Comparison of ENCODE assay signal across 1 cellular context in the genomic region with DNA sequence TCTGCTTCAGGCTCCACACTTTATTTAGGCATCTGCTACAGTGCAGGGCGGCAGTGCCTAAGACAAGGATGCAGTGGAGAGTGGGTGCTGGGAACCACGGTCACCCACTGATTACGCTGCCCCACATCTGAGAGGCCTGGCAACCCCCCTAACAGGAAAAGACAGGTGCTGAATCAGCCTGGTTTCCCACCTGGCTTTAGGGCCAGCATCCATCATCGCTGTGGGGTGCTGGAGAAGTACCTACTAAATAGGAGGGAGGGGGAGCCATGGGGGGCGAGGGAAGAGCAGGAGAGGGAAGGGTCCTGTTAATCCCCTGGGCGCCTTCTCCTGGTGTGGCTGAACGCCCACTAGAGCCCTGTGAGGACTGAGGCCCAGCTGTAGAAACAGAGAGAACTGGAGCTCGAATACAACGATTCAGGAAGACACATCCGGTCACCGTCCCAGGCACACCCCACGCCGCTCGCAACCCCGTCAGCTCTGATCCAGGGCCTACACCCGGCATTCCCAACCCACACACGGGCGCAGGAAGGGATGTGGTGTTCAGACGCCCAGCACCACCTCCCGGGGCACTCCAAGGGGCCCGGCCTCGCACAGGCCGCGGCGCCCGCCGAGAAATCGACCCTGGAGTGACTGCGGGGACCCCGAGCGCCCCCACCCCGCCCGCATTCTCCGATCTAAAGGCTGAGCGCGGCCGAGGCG.
TF ChIP-seq lines count a peak whose summit lies in the region.

No MANE protein-coding gene starts in this region.

TF ChIP-seq in HEK293, 187 proteins besides CTCF, POLR2A, EP300 and RAD21 (continued from another document and continues in another):
- TF ChIP-seq, protein P1, sequence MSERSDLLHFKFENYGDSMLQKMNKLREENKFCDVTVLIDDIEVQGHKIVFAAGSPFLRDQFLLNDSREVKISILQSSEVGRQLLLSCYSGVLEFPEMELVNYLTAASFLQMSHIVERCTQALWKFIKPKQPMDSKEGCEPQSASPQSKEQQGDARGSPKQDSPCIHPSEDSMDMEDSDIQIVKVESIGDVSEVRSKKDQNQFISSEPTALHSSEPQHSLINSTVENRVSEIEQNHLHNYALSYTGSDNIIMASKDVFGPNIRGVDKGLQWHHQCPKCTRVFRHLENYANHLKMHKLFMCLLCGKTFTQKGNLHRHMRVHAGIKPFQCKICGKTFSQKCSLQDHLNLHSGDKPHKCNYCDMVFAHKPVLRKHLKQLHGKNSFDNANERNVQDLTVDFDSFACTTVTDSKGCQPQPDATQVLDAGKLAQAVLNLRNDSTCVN (tag by site-specific recombination; optimal IDR thresholded peaks at IDR 0.05): peak; percentile 36
- TF ChIP-seq ZNF292 (tag by site-specific recombination; IDR thresholded peaks at IDR 0.05; ENCODE audit: borderline replicate concordance, low read depth) (no peak), ZNF701 (tag by site-specific recombination; IDR thresholded peaks at IDR 0.05) (no peak), ZNF335 (tag by site-specific recombination; conservative IDR thresholded peaks at IDR 0.05) (peak; percentile 59), YY2 (tag by site-specific recombination; IDR thresholded peaks at IDR 0.05) (no peak), ZNF114 (tag by site-specific recombination; IDR thresholded peaks at IDR 0.05) (no peak), ZBTB1 (tag by site-specific recombination; IDR thresholded peaks at IDR 0.05) (no peak), ZNF501 (tag by site-specific recombination; IDR thresholded peaks at IDR 0.05) (no peak), ZFP41 (tag by site-specific recombination; IDR thresholded peaks at IDR 0.05; ENCODE audit: borderline replicate concordance) (no peak), ZFP69B (tag by site-specific recombination; IDR thresholded peaks at IDR 0.05) (no peak), GLIS2 (tag by site-specific recombination; IDR thresholded peaks at IDR 0.05) (peak; percentile 64), OVOL3 (tag by site-specific recombination; IDR thresholded peaks at IDR 0.05) (no peak), ZNF37A (tag by site-specific recombination; IDR thresholded peaks at IDR 0.05) (no peak), BCL11B (tag by site-specific recombination; IDR thresholded peaks at IDR 0.05; ENCODE audit: low read depth) (no peak), ZSCAN16 (tag by site-specific recombination; IDR thresholded peaks at IDR 0.05) (no peak), ZNF239 (tag by site-specific recombination; IDR thresholded peaks at IDR 0.05) (no peak), TRIM28 (IDR thresholded peaks at IDR 0.05; ENCODE audit: borderline replicate concordance, low read length) (no peak), ZNF404 (tag by site-specific recombination; IDR thresholded peaks at IDR 0.05) (no peak), ZNF76 (tag by site-specific recombination; IDR thresholded peaks at IDR 0.05; ENCODE audit: borderline replicate concordance, low read depth) (peak; percentile 42; the same call in 1 of the 2 replicates), ZNF2 (tag by site-specific recombination; IDR thresholded peaks at IDR 0.05) (no peak), ZNF513 (tag by site-specific recombination; IDR thresholded peaks at IDR 0.05) (no peak), ZNF530 (tag by site-specific recombination; IDR thresholded peaks at IDR 0.05; ENCODE audit: low read depth) (no peak), ZNF354C (tag by site-specific recombination; IDR thresholded peaks at IDR 0.05; ENCODE audit: borderline replicate concordance, low read depth) (no peak), ZNF10 (tag by site-specific recombination; IDR thresholded peaks at IDR 0.05) (no peak), ZNF266 (tag by site-specific recombination; IDR thresholded peaks at IDR 0.05; ENCODE audit: low read depth) (no peak), ZNF560 (tag by site-specific recombination; IDR thresholded peaks at IDR 0.05; ENCODE audit: borderline replicate concordance) (no peak), KLF9 (tag by site-specific recombination; IDR thresholded peaks at IDR 0.05; ENCODE audit: low read depth) (0 out of 2 replicates have a peak, but pooled peaks have one; percentile 22), TSHZ1 (tag by site-specific recombination; IDR thresholded peaks at IDR 0.05; ENCODE audit: borderline replicate concordance) (no peak), ZBTB20 (tag by site-specific recombination; IDR thresholded peaks at IDR 0.05) (no peak; the same call in 1 of the 2 replicates), ZNF621 (tag by site-specific recombination; IDR thresholded peaks at IDR 0.05) (no peak), ZBTB17 (tag by site-specific recombination; IDR thresholded peaks at IDR 0.05) (peak; percentile 48; the same call in 1 of the 2 replicates), KLF10 (tag by site-specific recombination; IDR thresholded peaks at IDR 0.05) (no peak), PBX3 (CRISPR knock-in tag; IDR thresholded peaks at IDR 0.05) (no peak), ZNF768 (tag by site-specific recombination; IDR thresholded peaks at IDR 0.05) (no peak), ZNF629 (tag by site-specific recombination; IDR thresholded peaks at IDR 0.05) (no peak), ZNF311 (tag by site-specific recombination; IDR thresholded peaks at IDR 0.05; ENCODE audit: borderline replicate concordance) (no peak), SCRT1 (tag by site-specific recombination; IDR thresholded peaks at IDR 0.05; ENCODE audit: borderline replicate concordance) (no peak), ZNF561 (tag by site-specific recombination; IDR thresholded peaks at IDR 0.05; ENCODE audit: borderline replicate concordance) (no peak), ZNF600 (tag by site-specific recombination; IDR thresholded peaks at IDR 0.05) (no peak), ZBTB7A (tag by site-specific recombination; IDR thresholded peaks at IDR 0.05; ENCODE audit: low read depth) (no peak), ZNF510 (tag by site-specific recombination; IDR thresholded peaks at IDR 0.05; ENCODE audit: insufficient replicate concordance) (no peak), ZNF274 (IDR thresholded peaks at IDR 0.05; ENCODE audit: low read length) (no peak), ZNF274 (tag by site-specific recombination; IDR thresholded peaks at IDR 0.05; ENCODE audit: borderline replicate concordance) (no peak), ZNF785 (tag by site-specific recombination; IDR thresholded peaks at IDR 0.05) (no peak)
- TF ChIP-seq, protein P2, sequence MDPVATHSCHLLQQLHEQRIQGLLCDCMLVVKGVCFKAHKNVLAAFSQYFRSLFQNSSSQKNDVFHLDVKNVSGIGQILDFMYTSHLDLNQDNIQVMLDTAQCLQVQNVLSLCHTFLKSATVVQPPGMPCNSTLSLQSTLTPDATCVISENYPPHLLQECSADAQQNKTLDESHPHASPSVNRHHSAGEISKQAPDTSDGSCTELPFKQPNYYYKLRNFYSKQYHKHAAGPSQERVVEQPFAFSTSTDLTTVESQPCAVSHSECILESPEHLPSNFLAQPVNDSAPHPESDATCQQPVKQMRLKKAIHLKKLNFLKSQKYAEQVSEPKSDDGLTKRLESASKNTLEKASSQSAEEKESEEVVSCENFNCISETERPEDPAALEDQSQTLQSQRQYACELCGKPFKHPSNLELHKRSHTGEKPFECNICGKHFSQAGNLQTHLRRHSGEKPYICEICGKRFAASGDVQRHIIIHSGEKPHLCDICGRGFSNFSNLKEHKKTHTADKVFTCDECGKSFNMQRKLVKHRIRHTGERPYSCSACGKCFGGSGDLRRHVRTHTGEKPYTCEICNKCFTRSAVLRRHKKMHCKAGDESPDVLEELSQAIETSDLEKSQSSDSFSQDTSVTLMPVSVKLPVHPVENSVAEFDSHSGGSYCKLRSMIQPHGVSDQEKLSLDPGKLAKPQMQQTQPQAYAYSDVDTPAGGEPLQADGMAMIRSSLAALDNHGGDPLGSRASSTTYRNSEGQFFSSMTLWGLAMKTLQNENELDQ (tag by site-specific recombination; IDR thresholded peaks at IDR 0.05; ENCODE audit: low read depth): no peak
- TF ChIP-seq, protein P3, sequence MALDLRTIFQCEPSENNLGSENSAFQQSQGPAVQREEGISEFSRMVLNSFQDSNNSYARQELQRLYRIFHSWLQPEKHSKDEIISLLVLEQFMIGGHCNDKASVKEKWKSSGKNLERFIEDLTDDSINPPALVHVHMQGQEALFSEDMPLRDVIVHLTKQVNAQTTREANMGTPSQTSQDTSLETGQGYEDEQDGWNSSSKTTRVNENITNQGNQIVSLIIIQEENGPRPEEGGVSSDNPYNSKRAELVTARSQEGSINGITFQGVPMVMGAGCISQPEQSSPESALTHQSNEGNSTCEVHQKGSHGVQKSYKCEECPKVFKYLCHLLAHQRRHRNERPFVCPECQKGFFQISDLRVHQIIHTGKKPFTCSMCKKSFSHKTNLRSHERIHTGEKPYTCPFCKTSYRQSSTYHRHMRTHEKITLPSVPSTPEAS (tag by site-specific recombination; IDR thresholded peaks at IDR 0.05): no peak
- TF ChIP-seq, protein P4, sequence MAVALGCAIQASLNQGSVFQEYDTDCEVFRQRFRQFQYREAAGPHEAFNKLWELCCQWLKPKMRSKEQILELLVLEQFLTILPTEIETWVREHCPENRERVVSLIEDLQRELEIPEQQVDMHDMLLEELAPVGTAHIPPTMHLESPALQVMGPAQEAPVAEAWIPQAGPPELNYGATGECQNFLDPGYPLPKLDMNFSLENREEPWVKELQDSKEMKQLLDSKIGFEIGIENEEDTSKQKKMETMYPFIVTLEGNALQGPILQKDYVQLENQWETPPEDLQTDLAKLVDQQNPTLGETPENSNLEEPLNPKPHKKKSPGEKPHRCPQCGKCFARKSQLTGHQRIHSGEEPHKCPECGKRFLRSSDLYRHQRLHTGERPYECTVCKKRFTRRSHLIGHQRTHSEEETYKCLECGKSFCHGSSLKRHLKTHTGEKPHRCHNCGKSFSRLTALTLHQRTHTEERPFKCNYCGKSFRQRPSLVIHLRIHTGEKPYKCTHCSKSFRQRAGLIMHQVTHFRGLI (tag by site-specific recombination; IDR thresholded peaks at IDR 0.05): no peak
- TF ChIP-seq, protein P5, sequence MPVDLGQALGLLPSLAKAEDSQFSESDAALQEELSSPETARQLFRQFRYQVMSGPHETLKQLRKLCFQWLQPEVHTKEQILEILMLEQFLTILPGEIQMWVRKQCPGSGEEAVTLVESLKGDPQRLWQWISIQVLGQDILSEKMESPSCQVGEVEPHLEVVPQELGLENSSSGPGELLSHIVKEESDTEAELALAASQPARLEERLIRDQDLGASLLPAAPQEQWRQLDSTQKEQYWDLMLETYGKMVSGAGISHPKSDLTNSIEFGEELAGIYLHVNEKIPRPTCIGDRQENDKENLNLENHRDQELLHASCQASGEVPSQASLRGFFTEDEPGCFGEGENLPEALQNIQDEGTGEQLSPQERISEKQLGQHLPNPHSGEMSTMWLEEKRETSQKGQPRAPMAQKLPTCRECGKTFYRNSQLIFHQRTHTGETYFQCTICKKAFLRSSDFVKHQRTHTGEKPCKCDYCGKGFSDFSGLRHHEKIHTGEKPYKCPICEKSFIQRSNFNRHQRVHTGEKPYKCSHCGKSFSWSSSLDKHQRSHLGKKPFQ (tag by site-specific recombination; IDR thresholded peaks at IDR 0.05): no peak
- TF ChIP-seq, protein P6, sequence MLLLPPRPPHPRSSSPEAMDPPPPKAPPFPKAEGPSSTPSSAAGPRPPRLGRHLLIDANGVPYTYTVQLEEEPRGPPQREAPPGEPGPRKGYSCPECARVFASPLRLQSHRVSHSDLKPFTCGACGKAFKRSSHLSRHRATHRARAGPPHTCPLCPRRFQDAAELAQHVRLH (tag by site-specific recombination; IDR thresholded peaks at IDR 0.05): no peak
